8 cellular contexts compared by ENCODE assay signal in the genomic region with DNA sequence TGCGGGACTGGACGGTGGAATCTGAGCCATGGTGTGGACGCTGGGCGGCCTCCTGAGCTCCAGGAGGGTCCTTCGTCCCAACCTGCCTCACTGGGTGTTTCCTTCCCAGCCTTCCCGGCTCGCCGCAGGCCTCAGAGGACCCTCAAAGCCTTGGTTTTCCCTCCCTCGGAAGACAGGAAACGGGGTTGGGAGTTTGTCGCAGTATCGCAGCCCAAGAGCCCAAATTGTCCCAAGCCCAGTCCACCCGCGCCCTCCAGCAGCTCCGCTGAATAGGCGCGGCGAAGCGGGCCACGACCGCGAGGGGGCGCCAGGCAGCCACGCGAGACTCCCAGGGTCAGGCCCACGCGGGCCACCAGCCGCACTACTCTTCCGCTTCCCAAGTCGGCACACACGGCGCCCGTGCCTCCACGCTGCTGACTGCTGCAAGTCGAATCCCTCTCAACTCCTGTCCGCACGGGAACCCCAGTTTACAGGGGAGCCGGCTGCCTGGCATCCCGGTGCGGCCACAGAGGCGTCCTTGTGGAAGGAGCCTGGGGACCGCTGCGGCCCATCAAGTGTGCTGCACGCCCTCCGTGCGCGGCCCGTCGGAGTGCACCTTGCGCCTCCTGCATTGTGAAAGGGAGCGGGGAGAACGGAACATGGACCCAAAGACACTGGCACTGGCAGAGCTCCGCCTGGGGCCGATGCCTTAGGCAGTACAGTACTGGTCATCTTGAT. TPM values are rescaled to one million over a fixed set of nuclear protein-coding genes. Genes with fewer than 3 reads are reported as not detected.
A peak's percentile ranks its signal among the peaks of the same experiment; 100 is the strongest.
DNase-seq lines count a peak whose midpoint lies in the region; ATAC-seq and TF ChIP-seq lines count a peak whose summit lies in the region.

No MANE protein-coding gene starts in this region.

- CTCF ChIA-PET in OCI-LY7 (lab: Charles Lee; ENCODE audit: unreplicated experiment), result interaction anchor here (0.6 to 1.2 kb wide), 5 partner anchors 14 to 457 kb away, joined by 3 to 4 read pairs (median 3); no protein-coding TSS in a partner anchor
- CTCF ChIA-PET in naive thymus-derived CD4-positive, alpha-beta T cell (lab: Charles Lee), result interaction anchor here (0.5 to 4.8 kb wide), 19 partner anchors 9 to 420 kb away, joined by 3 to 47 read pairs (median 4); a partner anchor contains a TSS

- TF ChIP-seq POLR2A in esophagus squamous epithelium (IDR thresholded peaks at IDR 0.05), result no peak

- peaks cover 17% of the 10 kb centered on the region for H3K4me1 Mint-ChIP-seq in activated T-cell treated with anti-CD3 and anti-CD28 coated beads, Interleukin-2, amount 50 U/mL, for 24 hours (ENCODE audit: low read depth)
- peaks cover 0 to 11% (median 8%) of the 10 kb centered on the region in 7 donors for H3K4me1 Mint-ChIP-seq in naive thymus-derived CD4-positive, alpha-beta T cell

- POLR2A ChIA-PET in OCI-LY7 (lab: Charles Lee), result interaction anchor here (0.7 kb wide), 1 partner anchor 41 kb away, joined by 3 read pairs; a partner anchor contains a TSS
- POLR2A ChIA-PET in naive thymus-derived CD4-positive, alpha-beta T cell (lab: Charles Lee), result interaction anchor here (0.8 to 2.2 kb wide), 8 partner anchors 13 to 230 kb away, joined by 3 to 19 read pairs (median 6); a partner anchor contains a TSS

- H3K9me3 Mint-ChIP-seq in activated T-cell treated with anti-CD3 and anti-CD28 coated beads, Interleukin-2, amount 50 U/mL, for 24 hours, result no peaks in the 10 kb centered on the region
- no peaks in the 10 kb centered on the region for H3K9me3 Mint-ChIP-seq in naive thymus-derived CD4-positive, alpha-beta T cell

- intact Hi-C loops in OCI-LY7 (cut with micrococcal nuclease; ENCODE audit: unreplicated experiment), result loop anchor here (2.0 kb wide), 3 partner anchors 41 to 219 kb away; a partner anchor contains a TSS
- intact Hi-C loops in esophagus squamous epithelium (cut with DNase I), result loop anchor here (5.0 kb wide), 1 partner anchor 221 kb away; no protein-coding TSS in a partner anchor
- intact Hi-C loops in naive thymus-derived CD4-positive, alpha-beta T cell (cut with micrococcal nuclease), result loop anchor here (1.0 to 5.0 kb wide), 13 partner anchors 33 to 944 kb away; a partner anchor contains a TSS

- no peaks in the 10 kb centered on the region for H3K27me3 ChIP-seq in esophagus squamous epithelium
- no peaks in the 10 kb centered on the region for H3K27me3 ChIP-seq in naive thymus-derived CD4-positive, alpha-beta T cell (ENCODE audit: control insufficient read depth in 2 of 2, insufficient read depth in 2 of 2, low read length in 2 of 2)

- no peaks in the 10 kb centered on the region for H3K27me3 Mint-ChIP-seq in activated T-cell treated with anti-CD3 and anti-CD28 coated beads, Interleukin-2, amount 50 U/mL, for 24 hours
- H3K27me3 Mint-ChIP-seq in naive thymus-derived CD4-positive, alpha-beta T cell, result peaks cover 0 to 13% (median 0%) of the 10 kb centered on the region in 5 donors

- H4K20me1 ChIP-seq in OCI-LY7 (ENCODE audit: insufficient read depth, low read length), result no peaks in the 10 kb centered on the region

- peak; percentile 36 for DNase-seq in NCI-H1436 (lab: John Stamatoyannopoulos, UW)
- no peak for DNase-seq in NCI-H1436 treated with DMSO at 0.1 percent for 48 hours (lab: John Stamatoyannopoulos, UW)
- DNase-seq in OCI-LY7 (ENCODE audit: low spot score), result peak; percentile 79
- peak; percentile 96 for DNase-seq in activated T-cell treated with anti-CD3 and anti-CD28 coated beads, Interleukin-2, amount 50 U/mL, for 24 hours
- peak; percentile 46 for DNase-seq in esophagus squamous epithelium (lab: John Stamatoyannopoulos, UW)
- peak; percentile 79 to 95 (median 88) for DNase-seq in naive thymus-derived CD4-positive, alpha-beta T cell
- DNase-seq in stimulated activated CD8-positive, alpha-beta memory T cell treated with anti-CD3 and anti-CD28 coated beads, Interleukin-7, amount 100 ng/mL, for 4 hours (ENCODE audit: low read depth in 2 of 2), result peak; percentile 74 to 84

- WGBS in esophagus squamous epithelium, 2 donors, result 2 to 7% methylated on average over 5 to 27 of the region's 54 CpGs

- H3K79me2 ChIP-seq in OCI-LY7 (ENCODE audit: insufficient read depth, low read depth, low read length), result no peaks in the 10 kb centered on the region

- H3K27ac ChIP-seq in OCI-LY7 (ENCODE audit: low read depth, low read length, poor library complexity, severe bottlenecking), result no peak overlapping the region
- peak overlapping the region in 2 of 4 donors; percentile 26 to 51 for H3K27ac ChIP-seq in esophagus squamous epithelium
- peak overlapping the region; percentile 72 for H3K27ac ChIP-seq in naive thymus-derived CD4-positive, alpha-beta T cell (ENCODE audit: low read depth, low read length)

- H3K4me3 Mint-ChIP-seq in activated T-cell treated with anti-CD3 and anti-CD28 coated beads, Interleukin-2, amount 50 U/mL, for 24 hours, result peak overlapping the region; percentile 74
- H3K4me3 Mint-ChIP-seq in naive thymus-derived CD4-positive, alpha-beta T cell, result peak overlapping the region; percentile 79 to 91 (median 87)

- no peaks in the 10 kb centered on the region for H3K36me3 Mint-ChIP-seq in activated T-cell treated with anti-CD3 and anti-CD28 coated beads, Interleukin-2, amount 50 U/mL, for 24 hours (ENCODE audit: low read depth)
- H3K36me3 Mint-ChIP-seq in naive thymus-derived CD4-positive, alpha-beta T cell, result no peaks in the 10 kb centered on the region

- H3K9me3 ChIP-seq in OCI-LY7 (ENCODE audit: low read length) (no peaks in the 10 kb centered on the region), esophagus squamous epithelium (no peaks in the 10 kb centered on the region)
- H3K9me3 ChIP-seq in naive thymus-derived CD4-positive, alpha-beta T cell (ENCODE audit: control insufficient read depth in 2 of 3, low read length in 3 of 3), result no peaks in the 10 kb centered on the region

- H3K4me3 ChIP-seq in OCI-LY7 (ENCODE audit: low read depth, low read length, poor library complexity, severe bottlenecking) (peak overlapping the region; percentile 43), esophagus squamous epithelium (peak overlapping the region; percentile 37 to 78 (median 54))
- H3K4me3 ChIP-seq in naive thymus-derived CD4-positive, alpha-beta T cell (ENCODE audit: low read length), result peak overlapping the region; percentile 90

- BruUV-seq in OCI-LY7 (replicated peaks; lab: Mats Ljungman, UMichigan), result no TSS peak

- ATAC-seq in HG03354 (IDR thresholded peaks at IDR 0.05; ENCODE audit: poor library complexity, severe bottlenecking, unreplicated experiment), result peak; percentile 56
- ATAC-seq in naive thymus-derived CD4-positive, alpha-beta T cell, result peak; percentile 99

- peak; percentile 90 for TF ChIP-seq CTCF in OCI-LY7 (conservative IDR thresholded peaks at IDR 0.05; ENCODE audit: low read length)
- TF ChIP-seq CTCF in esophagus squamous epithelium (IDR thresholded peaks at IDR 0.05), result peak; percentile 93 to 98 (median 97)

- no peaks in the 10 kb centered on the region for H3K9me2 ChIP-seq in OCI-LY7 (ENCODE audit: insufficient read depth, low read length)

- peak overlapping the region; percentile 65 for H3K4me2 ChIP-seq in OCI-LY7 (ENCODE audit: low read length)

- H3K36me3 ChIP-seq in OCI-LY7 (ENCODE audit: insufficient read depth, low read length) (no peaks in the 10 kb centered on the region), esophagus squamous epithelium (no peaks in the 10 kb centered on the region)
- no peaks in the 10 kb centered on the region for H3K36me3 ChIP-seq in naive thymus-derived CD4-positive, alpha-beta T cell (ENCODE audit: control insufficient read depth in 2 of 3, insufficient read depth in 3 of 3, low read length in 3 of 3)

- H2AFZ ChIP-seq in OCI-LY7 (ENCODE audit: low read length), result peak overlapping the region; percentile 92

- peak overlapping the region; percentile 27 for H3K27ac Mint-ChIP-seq in activated T-cell treated with anti-CD3 and anti-CD28 coated beads, Interleukin-2, amount 50 U/mL, for 24 hours
- H3K27ac Mint-ChIP-seq in naive thymus-derived CD4-positive, alpha-beta T cell, result peak overlapping the region in 5 of 9 donors; percentile 9 to 69 (median 61)

- H3K4me1 ChIP-seq in OCI-LY7 (ENCODE audit: insufficient read depth, low read length, poor library complexity, severe bottlenecking) (peaks cover 7% of the 10 kb centered on the region), esophagus squamous epithelium (peaks cover 0 to 12% (median 9%) of the 10 kb centered on the region in 3 donors)
- peaks cover 4 to 6% of the 10 kb centered on the region in 2 donors for H3K4me1 ChIP-seq in naive thymus-derived CD4-positive, alpha-beta T cell (ENCODE audit: control insufficient read depth in 2 of 2, insufficient read depth in 2 of 2, low read length in 2 of 2)

RNA-seq across cellular contexts. Expression of a gene that starts 40.4 kb away (rescaled TPM):
- total RNA-seq in OCI-LY7 (2014; rRNA removed; shearing (Covaris generic)), result 435 and 463 TPM in 2 replicates
- 736 and 764 TPM in 2 replicates for total RNA-seq in OCI-LY7 (2022)
- total RNA-seq in esophagus squamous epithelium, result 100 to 1,000 TPM; 118 to 309 (median 193) TPM
- 100 to 1,000 TPM in 2 of 5 experiments, 10 to 100 TPM in 3; 90.0 to 180 (median 95.3) TPM for total RNA-seq in naive thymus-derived CD4-positive, alpha-beta T cell
- polyA plus RNA-seq in naive thymus-derived CD4-positive, alpha-beta T cell, result 10 to 100 TPM; 35.7 to 41.0 TPM

RNA-seq across cellular contexts. Expression of a gene that starts 50.4 kb away (rescaled TPM):
- 0.21 and 0.73 TPM in 2 replicates for total RNA-seq in OCI-LY7 (2014; rRNA removed; shearing (Covaris generic))
- total RNA-seq in OCI-LY7 (2022) (0.85 and 1.3 TPM in 2 replicates), esophagus squamous epithelium (not detected)
- not detected for total RNA-seq in naive thymus-derived CD4-positive, alpha-beta T cell
- polyA plus RNA-seq in naive thymus-derived CD4-positive, alpha-beta T cell, result not detected

RNA-seq across cellular contexts. Expression of a gene that starts 52.5 kb away (rescaled TPM):
- total RNA-seq in OCI-LY7 (2014; rRNA removed; shearing (Covaris generic)), result 14.1 and 17.3 TPM in 2 replicates
- 21.3 and 21.5 TPM in 2 replicates for total RNA-seq in OCI-LY7 (2022)
- 10 to 100 TPM; 17.3 to 21.6 (median 18.2) TPM for total RNA-seq in esophagus squamous epithelium
- total RNA-seq in naive thymus-derived CD4-positive, alpha-beta T cell, result 10 to 100 TPM; 13.9 to 24.2 (median 22.5) TPM
- polyA plus RNA-seq in naive thymus-derived CD4-positive, alpha-beta T cell, result 10 to 100 TPM; 32.3 to 45.5 TPM
